15 cellular contexts compared by ENCODE assay signal in the genomic region with DNA sequence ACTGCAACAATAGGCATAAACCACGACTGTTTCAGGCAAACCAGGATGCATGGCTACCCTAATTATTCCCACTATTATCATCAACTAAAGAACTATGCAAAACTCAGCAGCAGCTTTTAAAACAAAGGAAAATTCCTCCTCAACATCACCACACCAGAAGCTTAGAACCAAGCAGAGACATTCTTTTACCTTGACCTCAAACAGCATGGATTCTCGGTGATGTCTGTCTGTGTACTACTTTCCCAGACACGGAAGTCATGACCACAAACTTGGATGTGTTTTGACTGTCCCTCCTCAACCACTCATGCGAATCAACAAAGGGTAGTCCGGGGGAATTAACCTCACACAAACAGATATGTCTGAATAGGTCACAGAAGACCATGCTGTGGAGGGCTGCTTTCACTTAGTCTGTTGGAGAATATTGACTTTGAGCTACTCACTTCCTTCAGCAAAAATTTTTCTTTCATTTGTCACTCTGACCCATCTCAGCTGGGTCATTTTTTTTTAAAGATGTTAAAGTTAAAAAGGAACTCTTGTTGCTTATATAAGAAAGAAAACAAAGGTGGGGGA.
DNase-seq lines count a peak whose midpoint lies in the region; ATAC-seq, FAIRE-seq and TF ChIP-seq lines count a peak whose summit lies in the region.
"Had no signal": no experiment of that assay in that cellular context is flagged by ENCODE, and none has a peak within 500 bp of the region (broad histone marks: within the 10 kb centered on the region; RNA-seq: fewer than 3 reads in every experiment).

No MANE protein-coding gene starts in this region.

- H3K4me1 Mint-ChIP-seq in effector memory CD8-positive, alpha-beta T cell (ENCODE audit: low read depth in 2 of 2), result no peaks in the 10 kb centered on the region
- peaks cover 4% of the 10 kb centered on the region for H3K4me1 Mint-ChIP-seq in type B pancreatic cell (ENCODE audit: unreplicated experiment)

- DNase-seq in T1000 (lab: John Stamatoyannopoulos, UW) (peak; percentile 38), fibroblast of the aortic adventitia (ENCODE audit: low read depth) (peak; percentile 37), small intestine (peak; percentile 19), GM10248 (ENCODE audit: extremely low spot score) (no peak), type B pancreatic cell (ENCODE audit: extremely low spot score, unreplicated experiment) (no peak)
- DNase-seq in effector memory CD8-positive, alpha-beta T cell, result no peak
- DNase-seq: COR-L47, heart left ventricle, left ventricle myocardium superior, NCI-H2029, tibial artery had no signal

- no peaks in the 10 kb centered on the region for H3K36me3 ChIP-seq in small intestine (ENCODE audit: control insufficient read depth in 2 of 2, insufficient read depth in 2 of 2, low read length in 2 of 2)
- H3K36me3 ChIP-seq: heart left ventricle, tibial artery had no signal

- ATAC-seq in HG02759 (IDR thresholded peaks at IDR 0.05; ENCODE audit: unreplicated experiment) (peak; percentile 42), GM21447 (IDR thresholded peaks at IDR 0.05; ENCODE audit: unreplicated experiment) (no peak)
- no peak for ATAC-seq in effector memory CD8-positive, alpha-beta T cell (replicated peaks)
- ATAC-seq: heart left ventricle, left ventricle myocardium superior, WTC11 had no signal

- H3K27ac ChIP-seq in small intestine (ENCODE audit: low read depth in 1 of 2, low read length in 1 of 2), result no peak overlapping the region
- H3K27ac ChIP-seq: heart left ventricle, tibial artery had no signal

- peaks cover 8 to 10% of the 10 kb centered on the region in 2 donors for H3K9me3 Mint-ChIP-seq in effector memory CD8-positive, alpha-beta T cell
- H3K9me3 Mint-ChIP-seq in type B pancreatic cell, result no peaks in the 10 kb centered on the region
- H3K9me3 Mint-ChIP-seq: WTC11 had no signal

- no peak overlapping the region for H3K4me3 ChIP-seq in fibroblast of the aortic adventitia (ENCODE audit: low read depth, low read length)
- H3K4me3 ChIP-seq in small intestine (ENCODE audit: low read depth in 1 of 2, low read length in 2 of 2), result no peak overlapping the region
- H3K4me3 ChIP-seq: heart left ventricle, tibial artery had no signal

- no peaks in the 10 kb centered on the region for H3K9me3 ChIP-seq in small intestine (ENCODE audit: control insufficient read depth, low read depth)
- H3K9me3 ChIP-seq: heart left ventricle, tibial artery had no signal

- TF ChIP-seq CTCF in fibroblast of the aortic adventitia (IDR thresholded peaks at IDR 0.05; ENCODE audit: insufficient read depth, low read length) (no peak), GM10248 (IDR thresholded peaks at IDR 0.05; ENCODE audit: control extremely low read depth, extremely low read depth, low read depth, missing control alignments) (no peak), type B pancreatic cell (conservative IDR thresholded peaks at IDR 0.05) (no peak)

- no peaks in the 10 kb centered on the region for H3K27me3 Mint-ChIP-seq in effector memory CD8-positive, alpha-beta T cell
- no peaks in the 10 kb centered on the region for H3K27me3 Mint-ChIP-seq in type B pancreatic cell
- H3K27me3 Mint-ChIP-seq: activated naive CD8-positive, alpha-beta T cell had no signal

- H3K27me3 ChIP-seq in small intestine (ENCODE audit: control insufficient read depth in 2 of 2, insufficient read depth in 2 of 2, low read length in 2 of 2), result no peaks in the 10 kb centered on the region
- H3K27me3 ChIP-seq: heart left ventricle, tibial artery had no signal

- H3K4me3 Mint-ChIP-seq in effector memory CD8-positive, alpha-beta T cell, result no peak overlapping the region
- no peak overlapping the region for H3K4me3 Mint-ChIP-seq in type B pancreatic cell
- H3K4me3 Mint-ChIP-seq: activated naive CD8-positive, alpha-beta T cell; WTC11 had no signal

- H3K4me1 ChIP-seq in small intestine (ENCODE audit: control insufficient read depth in 2 of 2, insufficient read depth in 1 of 2, low read depth in 1 of 2, low read length in 1 of 2), result peaks cover 0 to 3% of the 10 kb centered on the region in 2 donors
- H3K4me1 ChIP-seq: heart left ventricle, tibial artery had no signal

- CTCF ChIA-PET in GM10248 (lab: Yijun Ruan, JAX), result interaction anchor here (1.8 to 1.9 kb wide), 2 partner anchors 10 to 19 kb away, joined by 4 to 5 read pairs; no protein-coding TSS in a partner anchor

- POLR2A ChIA-PET in GM10248 (lab: Yijun Ruan, JAX), result no interaction called here

- FAIRE-seq in small intestine (lab: Jason Lieb, UNC), result no peak

- 53 to 59% (median 55%) methylated on average over 5 of the region's 5 CpGs for WGBS in small intestine, 3 donors

- H3K27ac Mint-ChIP-seq in effector memory CD8-positive, alpha-beta T cell, result no peak overlapping the region
- no peak overlapping the region for H3K27ac Mint-ChIP-seq in type B pancreatic cell
- H3K27ac Mint-ChIP-seq: activated naive CD8-positive, alpha-beta T cell; WTC11 had no signal

- no peaks in the 10 kb centered on the region for H3K36me3 Mint-ChIP-seq in effector memory CD8-positive, alpha-beta T cell (ENCODE audit: insufficient read depth)
- no peaks in the 10 kb centered on the region for H3K36me3 Mint-ChIP-seq in type B pancreatic cell
- H3K36me3 Mint-ChIP-seq: activated naive CD8-positive, alpha-beta T cell; WTC11 had no signal

Comparison
In these comparisons a context has a peak if more than half of its experiments do, and no peak if none do; other contexts are left out.
1. DNase-seq: peak in T1000 (single experiment), fibroblast of the aortic adventitia (single experiment) and small intestine (single experiment); none in GM10248 (single experiment), effector memory CD8-positive, alpha-beta T cell (0 of 3) and type B pancreatic cell (single experiment).